Comparison of ENCODE assay signal across 10 cellular contexts in the genomic region with DNA sequence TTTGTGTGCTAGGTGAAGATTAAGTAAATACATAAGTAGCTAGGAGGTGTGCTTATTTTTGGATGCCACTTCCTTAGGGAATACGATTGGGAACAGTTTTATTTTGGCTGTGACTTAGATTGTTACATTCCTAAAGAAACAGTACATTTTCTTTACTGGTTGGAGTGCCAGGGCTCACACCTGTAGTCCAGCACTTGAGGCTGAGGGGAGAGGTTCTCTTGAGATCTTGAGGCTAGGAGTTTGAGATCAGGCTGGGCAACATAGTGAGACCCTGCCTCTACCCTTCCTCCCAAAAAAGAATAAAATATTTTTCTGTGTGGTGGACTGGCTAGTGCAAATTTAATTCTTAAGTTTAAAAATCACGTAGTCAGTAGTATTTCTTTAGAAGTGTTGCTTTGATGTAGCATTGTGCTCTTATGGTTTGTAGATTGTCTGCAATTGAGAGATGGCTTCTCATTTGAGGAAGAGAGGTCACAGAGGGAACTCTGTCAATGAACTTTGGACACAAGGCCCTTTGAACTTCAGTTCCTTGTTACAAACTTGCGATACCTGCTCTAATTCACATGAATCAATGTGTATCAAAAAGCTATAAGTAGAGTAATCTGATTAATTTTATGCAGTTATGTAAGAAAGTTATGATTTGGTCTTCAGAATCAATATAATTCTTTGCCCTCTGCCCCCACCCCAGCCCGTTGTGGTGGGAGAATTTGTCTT. TPM values are rescaled to one million over a fixed set of nuclear protein-coding genes. Genes with fewer than 3 reads are reported as not detected.
DNase-seq lines count a peak whose midpoint lies in the region; ATAC-seq and TF ChIP-seq lines count a peak whose summit lies in the region.
"Had no signal": no experiment of that assay in that cellular context is flagged by ENCODE, and none has a peak within 500 bp of the region (broad histone marks: within the 10 kb centered on the region; RNA-seq: fewer than 3 reads in every experiment).

No MANE protein-coding gene starts in this region.

- ATAC-seq in naive thymus-derived CD8-positive, alpha-beta T cell = no peak
- ATAC-seq in heart right ventricle (no peak), GM21825 (IDR thresholded peaks at IDR 0.05; ENCODE audit: unreplicated experiment) (no peak)

- H3K36me3 Mint-ChIP-seq in CD14-positive monocyte = peaks cover 80 to 92% of the 10 kb centered on the region in 2 donors
- H3K36me3 Mint-ChIP-seq in brain = peaks cover 88% of the 10 kb centered on the region
- peaks cover 4 to 92% (median 33%) of the 10 kb centered on the region in 3 donors for H3K36me3 Mint-ChIP-seq in naive thymus-derived CD8-positive, alpha-beta T cell

- peak overlapping the region in 2 of 10 donors; percentile 48 to 55 for H3K27ac ChIP-seq in heart right ventricle

- no peaks in the 10 kb centered on the region for H3K27me3 ChIP-seq in heart right ventricle
- H3K27me3 ChIP-seq: esophagus squamous epithelium had no signal

- no peak overlapping the region for H3K4me3 ChIP-seq in heart right ventricle

- peak overlapping the region; percentile 93 to 98 (median 97) for H3K27ac Mint-ChIP-seq in CD14-positive monocyte
- peak overlapping the region in 4 of 5 experiments; percentile 14 to 81 (median 62) for H3K27ac Mint-ChIP-seq in brain
- H3K27ac Mint-ChIP-seq in naive thymus-derived CD8-positive, alpha-beta T cell = peak overlapping the region in 9 of 10 donors; percentile 12 to 84 (median 79)

- no peak for TF ChIP-seq CTCF in CD14-positive monocyte (IDR thresholded peaks at IDR 0.05)
- no peak for TF ChIP-seq CTCF in brain (conservative IDR thresholded peaks at IDR 0.05)
- TF ChIP-seq CTCF in heart right ventricle (IDR thresholded peaks at IDR 0.05) = no peak

- H3K9me3 Mint-ChIP-seq in CD14-positive monocyte = no peaks in the 10 kb centered on the region
- no peaks in the 10 kb centered on the region for H3K9me3 Mint-ChIP-seq in brain
- no peaks in the 10 kb centered on the region for H3K9me3 Mint-ChIP-seq in naive thymus-derived CD8-positive, alpha-beta T cell

- H3K4me1 Mint-ChIP-seq in CD14-positive monocyte = peaks cover 82% of the 10 kb centered on the region
- H3K4me1 Mint-ChIP-seq in brain = peaks cover 99% of the 10 kb centered on the region
- H3K4me1 Mint-ChIP-seq in naive thymus-derived CD8-positive, alpha-beta T cell = peaks cover 53 to 95% (median 90%) of the 10 kb centered on the region in 4 donors

- peaks cover 28 to 100% (median 100%) of the 10 kb centered on the region in 9 donors for H3K4me1 ChIP-seq in heart right ventricle

- peak overlapping the region in 1 of 2 donors; percentile 70 for H3K4me3 Mint-ChIP-seq in CD14-positive monocyte
- H3K4me3 Mint-ChIP-seq in brain = peak overlapping the region in 4 of 5 experiments; percentile 49 to 73 (median 62)
- H3K4me3 Mint-ChIP-seq in naive thymus-derived CD8-positive, alpha-beta T cell = peak overlapping the region; percentile 60 to 84 (median 74)

- POLR2A ChIA-PET in naive thymus-derived CD8-positive, alpha-beta T cell (lab: Charles Lee) = no interaction called here

- no peaks in the 10 kb centered on the region for H3K9me3 ChIP-seq in heart right ventricle
- H3K9me3 ChIP-seq: esophagus squamous epithelium had no signal

- intact Hi-C loops in CD14-positive monocyte (cut with micrococcal nuclease) = loop anchor here (2.0 to 10.0 kb wide), 2 partner anchors 28 to 134 kb away; partner anchors contain the start of gene USP7 (in 1 of the 2)
- intact Hi-C loops in heart right ventricle (cut with DNase I) = loop anchor here in 4 of 10 donors (5.0 to 10.0 kb wide), 3 partner anchors 134 to 144 kb away; partner anchors contain the start of gene USP7 (in 3 of the 4)

- peaks cover 0 to 99% (median 10%) of the 10 kb centered on the region in 9 donors for H3K36me3 ChIP-seq in heart right ventricle

- no peak for DNase-seq in CD14-positive monocyte (ENCODE audit: low spot score)
- peak; percentile 16 for DNase-seq in NAMALWA (ENCODE audit: low spot score)
- DNase-seq in naive thymus-derived CD8-positive, alpha-beta T cell = no peak
- DNase-seq in stimulated activated CD4-positive, alpha-beta T cell treated with anti-CD3 and anti-CD28 coated beads, Interleukin-4, amount 100 ng/mL, for 24 hours = no peak
- DNase-seq in heart right ventricle = no peak
- no peak for DNase-seq in NCI-H82 treated with DMSO at 0.1 percent for 48 hours (lab: John Stamatoyannopoulos, UW; ENCODE audit: unreplicated experiment)
- DNase-seq: esophagus squamous epithelium, left ventricle myocardium superior had no signal

- H3K27me3 Mint-ChIP-seq in CD14-positive monocyte (ENCODE audit: low read depth in 3 of 3) = peaks cover 0 to 2% (median 0%) of the 10 kb centered on the region in 3 donors
- peaks cover under 1% of the 10 kb centered on the region for H3K27me3 Mint-ChIP-seq in brain
- H3K27me3 Mint-ChIP-seq in naive thymus-derived CD8-positive, alpha-beta T cell = no peaks in the 10 kb centered on the region

- WGBS in heart right ventricle, 2 donors = 42 to 44% methylated on average over 4 of the region's 4 CpGs

RNA-seq across cellular contexts. Expression of gene HAPSTR1, which starts 7.1 kb away (rescaled TPM):
- 10 to 100 TPM in 1 of 2 donors, 1 to 10 TPM in 1; 7.2 to 11.1 TPM for polyA plus RNA-seq in CD14-positive monocyte
- polyA plus RNA-seq in brain (ENCODE audit: insufficient read depth, low read depth, low replicate concordance) = 11.7 TPM
- total RNA-seq in naive thymus-derived CD8-positive, alpha-beta T cell = 100 to 1,000 TPM in 1 of 2 experiments, 10 to 100 TPM in 1; 94.1 to 102 TPM
- 10 to 100 TPM in 2 of 3 donors, 1 to 10 TPM in 1; 9.9 to 16.5 (median 10.6) TPM for polyA plus RNA-seq in naive thymus-derived CD8-positive, alpha-beta T cell
- 10 to 100 TPM; 57.2 to 74.7 (median 64.1) TPM for total RNA-seq in heart right ventricle
- polyA plus RNA-seq in heart right ventricle = 10 to 100 TPM; 10.2 to 11.7 TPM
